In genomic region chr14:49908433-49908782, GRCh38 we compare ENCODE assay signal across 15 cellular contexts. TPM values are rescaled to one million over a fixed set of nuclear protein-coding genes. Genes with fewer than 3 reads are reported as not detected.
DNase-seq lines count a peak whose midpoint lies in the region; ATAC-seq, FAIRE-seq and TF ChIP-seq lines count a peak whose summit lies in the region.
"Had no signal": no experiment of that assay in that cellular context is flagged by ENCODE, and none has a peak within 500 bp of the region (broad histone marks: within the 10 kb centered on the region; RNA-seq: fewer than 3 reads in every experiment).

No MANE protein-coding gene starts in this region.

- FAIRE-seq in HepG2 (lab: Jason Lieb, UNC) = no peak
- FAIRE-seq: small intestine had no signal

- intact Hi-C loops in left cardiac atrium (cut with DNase I) = no loop called here
- intact Hi-C loops in left lung (cut with DNase I) = no loop called here
- intact Hi-C loops in head of caudate nucleus (cut with DNase I) = no loop called here
- intact Hi-C loops in HepG2 (cut with micrococcal nuclease; ENCODE audit: unreplicated experiment) = no loop called here

- H3K4me2 ChIP-seq in HepG2 (ENCODE audit: low read depth, low read length) = no peak overlapping the region

- 0% methylated on average over 1 of the region's 1 CpG for WGBS in HepG2 (ENCODE audit: low lambda C conversion rate)

- DNase-seq in right atrium auricular region (ENCODE audit: low spot score) (no peak), left cardiac atrium (no peak), left lung (no peak), head of caudate nucleus (no peak), HepG2 (ENCODE audit: low spot score) (no peak), NCI-H748 treated with DMSO at 0.1 percent for 48 hours (lab: John Stamatoyannopoulos, UW) (no peak), NK-92 (lab: John Stamatoyannopoulos, UW; ENCODE audit: unreplicated experiment) (no peak)
- DNase-seq in activated naive CD8-positive, alpha-beta T cell treated with anti-CD3 and anti-CD28 coated beads, Interleukin-2, amount 50 U/mL, for 24 hours = no peak
- DNase-seq: aorta, NCI-H2081, small intestine, T-cell had no signal

- no peaks in the 10 kb centered on the region for H4K20me1 ChIP-seq in HepG2 (ENCODE audit: insufficient read depth, low read length)

- H3K79me2 ChIP-seq in HepG2 (ENCODE audit: insufficient read depth, low read length) = no peaks in the 10 kb centered on the region

- H3K9ac ChIP-seq in HepG2 (ENCODE audit: insufficient read depth, low read depth, low read length) = no peak overlapping the region

- no peak for TF ChIP-seq RAD21 in HepG2 (CRISPR knock-in tag; IDR thresholded peaks at IDR 0.05)

- peaks cover 13% of the 10 kb centered on the region for H3K36me3 Mint-ChIP-seq in activated naive CD8-positive, alpha-beta T cell treated with anti-CD3 and anti-CD28 coated beads, Interleukin-2, amount 50 U/mL, for 24 hours (ENCODE audit: low read depth)
- H3K36me3 Mint-ChIP-seq: T-cell had no signal

- H3K27ac Mint-ChIP-seq in activated naive CD8-positive, alpha-beta T cell treated with anti-CD3 and anti-CD28 coated beads, Interleukin-2, amount 50 U/mL, for 24 hours = peak overlapping the region; percentile 61
- H3K27ac Mint-ChIP-seq: B cell, IgD-negative memory B cell had no signal

- no TSS peak for BruUV-seq in HepG2 (replicated peaks; lab: Mats Ljungman, UMichigan)

- H3K27ac ChIP-seq in right atrium auricular region (peak overlapping the region; percentile 26 to 56), left lung (peak overlapping the region; percentile 60 to 79), HepG2 (ENCODE audit: extremely low read length, insufficient read depth, low read length) (no peak overlapping the region)

- POLR2A ChIA-PET in HepG2 (lab: Yijun Ruan, JAX) = no interaction called here

- H3K9me3 Mint-ChIP-seq in activated naive CD8-positive, alpha-beta T cell treated with anti-CD3 and anti-CD28 coated beads, Interleukin-2, amount 50 U/mL, for 24 hours = peaks cover 4% of the 10 kb centered on the region
- H3K9me3 Mint-ChIP-seq: IgD-negative memory B cell, T-cell had no signal

- H3K4me3 Mint-ChIP-seq in activated naive CD8-positive, alpha-beta T cell treated with anti-CD3 and anti-CD28 coated beads, Interleukin-2, amount 50 U/mL, for 24 hours = peak overlapping the region; percentile 43
- H3K4me3 Mint-ChIP-seq: T-cell had no signal

- CTCF ChIA-PET in HepG2 (lab: Yijun Ruan, JAX; ENCODE audit: low intra/inter-chr PET ratio, low total read pairs) = no interaction called here

- no peaks in the 10 kb centered on the region for H3K27me3 ChIP-seq in right atrium auricular region
- no peaks in the 10 kb centered on the region for H3K27me3 ChIP-seq in left lung
- no peaks in the 10 kb centered on the region; a peak in 1 of 5 replicates for H3K27me3 ChIP-seq in HepG2 (ENCODE audit: control insufficient read depth in 1 of 2, insufficient read depth in 2 of 2, low read length in 2 of 2)

- ATAC-seq in left cardiac atrium = no peak
- no peak for ATAC-seq in activated naive CD8-positive, alpha-beta T cell treated with anti-CD3 and anti-CD28 coated beads, Interleukin-2, amount 50 U/mL, for 24 hours
- ATAC-seq in left lung = no peak
- no peak for ATAC-seq in HepG2

- H3K9me3 ChIP-seq in right atrium auricular region (no peaks in the 10 kb centered on the region), left lung (no peaks in the 10 kb centered on the region), HepG2 (ENCODE audit: low read length) (no peaks in the 10 kb centered on the region)
- H3K9me3 ChIP-seq: HAP-1 had no signal

- H3K4me1 Mint-ChIP-seq in activated naive CD8-positive, alpha-beta T cell treated with anti-CD3 and anti-CD28 coated beads, Interleukin-2, amount 50 U/mL, for 24 hours = peaks cover 57% of the 10 kb centered on the region

- no peak for TF ChIP-seq POLR2A in HepG2 (IDR thresholded peaks at IDR 0.05; ENCODE audit: insufficient read depth in 1 of 2, low read depth in 2 of 2, low read length in 2 of 2)

- no peaks in the 10 kb centered on the region for H3K36me3 ChIP-seq in right atrium auricular region
- no peaks in the 10 kb centered on the region for H3K36me3 ChIP-seq in left lung
- no peaks in the 10 kb centered on the region for H3K36me3 ChIP-seq in HepG2 (replicated peaks in 1 of 2; ENCODE audit: control insufficient read depth in 1 of 2, insufficient read depth in 2 of 2, low read length in 2 of 2)
- H3K36me3 ChIP-seq: HAP-1 had no signal

- no peak overlapping the region for H2AFZ ChIP-seq in HepG2 (ENCODE audit: low read length)

- H3K4me1 ChIP-seq in right atrium auricular region (no peaks in the 10 kb centered on the region), left lung (peaks cover 0 to 49% of the 10 kb centered on the region in 2 donors), HepG2 (ENCODE audit: insufficient read depth, low read length) (peaks cover 22% of the 10 kb centered on the region)

- TF ChIP-seq EP300 in HepG2 (IDR thresholded peaks at IDR 0.05; ENCODE audit: low read depth in 2 of 2, low read length in 2 of 2) (no peak), HepG2 (CRISPR knock-in tag; IDR thresholded peaks at IDR 0.05; ENCODE audit: borderline replicate concordance) (no peak)

- TF ChIP-seq CTCF in right atrium auricular region (IDR thresholded peaks at IDR 0.05) = no peak
- no peak for TF ChIP-seq CTCF in left lung (IDR thresholded peaks at IDR 0.05)
- TF ChIP-seq CTCF in HepG2 (CRISPR knock-in tag; IDR thresholded peaks at IDR 0.05) = no peak

- H3K4me3 ChIP-seq in right atrium auricular region (no peak overlapping the region), left lung (no peak overlapping the region), HepG2 (replicated peaks in 1 of 3; ENCODE audit: insufficient read depth in 1 of 3, low read depth in 2 of 3, low read length in 3 of 3) (no peak overlapping the region)
- H3K4me3 ChIP-seq: HAP-1 had no signal

- in situ Hi-C loops in HepG2 (cut with HindIII; ENCODE audit: extremely low pct_ligation_motif_present, low pct_unique_long_range_greater_than_20kb) = no loop called here

- no peaks in the 10 kb centered on the region for H3K27me3 Mint-ChIP-seq in activated naive CD8-positive, alpha-beta T cell treated with anti-CD3 and anti-CD28 coated beads, Interleukin-2, amount 50 U/mL, for 24 hours
- H3K27me3 Mint-ChIP-seq: B cell, IgD-negative memory B cell, T-cell had no signal

TF ChIP-seq in HepG2, 621 proteins besides CTCF, POLR2A, EP300 and RAD21:
- TF ChIP-seq ZNF674 (CRISPR knock-in tag; IDR thresholded peaks at IDR 0.05; ENCODE audit: low read depth) (no peak), BORCS8-MEF2B (CRISPR knock-in tag; IDR thresholded peaks at IDR 0.05) (no peak)

RNA-seq across cellular contexts. Expression of gene ARF6, which starts 15.5 kb away (rescaled TPM):
- total RNA-seq in right atrium auricular region (10 to 100 TPM; 21.4 to 25.1 TPM), left cardiac atrium (10 to 100 TPM; 28.6 to 38.0 TPM), left lung (10 to 100 TPM; 73.6 to 89.0 TPM), HepG2 (2016; rRNA removed; fragmentation: Illumina TruSeq; extraction: Trizol) (31.9 and 36.1 TPM in 2 replicates)
- 9.3 and 12.2 TPM in 2 replicates for total RNA-seq in HepG2 (2016; cell fraction: cytosol; rRNA removed; fragmentation: Illumina TruSeq; extraction: Trizol; ENCODE audit: low read depth)
- total RNA-seq in HepG2 (2016; cell fraction: insoluble cytoplasmic fraction; rRNA removed; fragmentation: Illumina TruSeq; extraction: Trizol) = 35.0 TPM in 2 replicates
- total RNA-seq in HepG2 (2016; cell fraction: membrane; rRNA removed; fragmentation: Illumina TruSeq; extraction: Trizol) = 33.5 and 36.6 TPM in 2 replicates
- 18.8 and 19.2 TPM in 2 replicates for total RNA-seq in HepG2 (2016; cell fraction: nucleus; rRNA removed; fragmentation: Illumina TruSeq; extraction: Trizol)
- 12.7 and 13.6 TPM in 2 replicates for polyA plus RNA-seq in HepG2 (2011; rRNA removed)
- 10.4 and 11.2 TPM in 2 replicates for polyA plus RNA-seq in HepG2 (2011; cell fraction: cytosol; rRNA removed)
- polyA plus RNA-seq in HepG2 (2011; cell fraction: nucleus; rRNA removed) = 8.5 TPM in 2 replicates
- polyA plus RNA-seq in HepG2 (2012) = 22.3 and 22.4 TPM in 2 replicates
- polyA plus RNA-seq in HepG2 (2016; cell fraction: cytosol; fragmentation: Illumina TruSeq; extraction: Trizol; ENCODE audit: low read depth) = 7.1 and 10.0 TPM in 2 replicates
- 45.6 and 46.6 TPM in 2 replicates for polyA plus RNA-seq in HepG2 (2016; cell fraction: insoluble cytoplasmic fraction; fragmentation: Illumina TruSeq; extraction: Trizol; ENCODE audit: low read depth)
- polyA plus RNA-seq in HepG2 (2016; cell fraction: membrane; fragmentation: Illumina TruSeq; extraction: Trizol; ENCODE audit: low read depth) = 20.3 and 27.1 TPM in 2 replicates
- polyA plus RNA-seq in HepG2 (2016; cell fraction: nucleus; fragmentation: Illumina TruSeq; extraction: Trizol; ENCODE audit: insufficient read depth, low read depth) = 31.2 and 33.5 TPM in 2 replicates
- polyA minus RNA-seq in HepG2 (2011; rRNA and poly(A)+ RNA removed; ENCODE audit: low replicate concordance) = 13.8 and 26.7 TPM in 2 replicates
- 9.2 and 10.8 TPM in 2 replicates for polyA minus RNA-seq in HepG2 (2011; cell fraction: cytosol; rRNA and poly(A)+ RNA removed)
- 10.3 and 10.9 TPM in 2 replicates for polyA minus RNA-seq in HepG2 (2011; cell fraction: nucleus; rRNA and poly(A)+ RNA removed)

RNA-seq across cellular contexts. Expression of gene NEMF, which starts 55.8 kb away (rescaled TPM):
- 10 to 100 TPM; 43.9 to 45.2 TPM for total RNA-seq in right atrium auricular region
- total RNA-seq in left cardiac atrium = 10 to 100 TPM; 48.6 to 60.5 TPM
- 10 to 100 TPM; 48.1 to 62.1 TPM for total RNA-seq in left lung
- 57.9 and 62.5 TPM in 2 replicates for total RNA-seq in HepG2 (2016; rRNA removed; fragmentation: Illumina TruSeq; extraction: Trizol)
- total RNA-seq in HepG2 (2016; cell fraction: cytosol; rRNA removed; fragmentation: Illumina TruSeq; extraction: Trizol; ENCODE audit: low read depth) = 35.7 and 44.4 TPM in 2 replicates
- 59.7 and 63.0 TPM in 2 replicates for total RNA-seq in HepG2 (2016; cell fraction: insoluble cytoplasmic fraction; rRNA removed; fragmentation: Illumina TruSeq; extraction: Trizol)
- total RNA-seq in HepG2 (2016; cell fraction: membrane; rRNA removed; fragmentation: Illumina TruSeq; extraction: Trizol) = 22.3 and 26.0 TPM in 2 replicates
- 91.5 and 98.9 TPM in 2 replicates for total RNA-seq in HepG2 (2016; cell fraction: nucleus; rRNA removed; fragmentation: Illumina TruSeq; extraction: Trizol)
- 19.9 and 21.3 TPM in 2 replicates for polyA plus RNA-seq in HepG2 (2011; rRNA removed)
- 6.3 and 8.5 TPM in 2 replicates for polyA plus RNA-seq in HepG2 (2011; cell fraction: cytosol; rRNA removed)
- 36.3 and 47.2 TPM in 2 replicates for polyA plus RNA-seq in HepG2 (2011; cell fraction: nucleus; rRNA removed)
- polyA plus RNA-seq in HepG2 (2012) = 21.6 and 25.8 TPM in 2 replicates
- 2.7 and 3.3 TPM in 2 replicates for polyA plus RNA-seq in HepG2 (2016; cell fraction: cytosol; fragmentation: Illumina TruSeq; extraction: Trizol; ENCODE audit: low read depth)
- polyA plus RNA-seq in HepG2 (2016; cell fraction: insoluble cytoplasmic fraction; fragmentation: Illumina TruSeq; extraction: Trizol; ENCODE audit: low read depth) = 58.7 and 61.6 TPM in 2 replicates
- 5.6 TPM in 2 replicates for polyA plus RNA-seq in HepG2 (2016; cell fraction: membrane; fragmentation: Illumina TruSeq; extraction: Trizol; ENCODE audit: low read depth)
- polyA plus RNA-seq in HepG2 (2016; cell fraction: nucleus; fragmentation: Illumina TruSeq; extraction: Trizol; ENCODE audit: insufficient read depth, low read depth) = 92.9 and 120 TPM in 2 replicates
- 21.7 and 46.2 TPM in 2 replicates for polyA minus RNA-seq in HepG2 (2011; rRNA and poly(A)+ RNA removed; ENCODE audit: low replicate concordance)
- polyA minus RNA-seq in HepG2 (2011; cell fraction: cytosol; rRNA and poly(A)+ RNA removed) = 16.4 and 23.0 TPM in 2 replicates
- 222 and 226 TPM in 2 replicates for polyA minus RNA-seq in HepG2 (2011; cell fraction: nucleus; rRNA and poly(A)+ RNA removed)
